17 cellular contexts compared by ENCODE assay signal in genomic region chr2:5982911-5983310, GRCh38.
"Had no signal": no experiment of that assay in that cellular context is flagged by ENCODE, and none has a peak within 500 bp of the region (broad histone marks: within the 10 kb centered on the region; RNA-seq: fewer than 3 reads in every experiment).

No MANE protein-coding gene starts in this region.

- H3K9me3 ChIP-seq: body of pancreas, heart right ventricle, lower lobe of right lung, SK-N-SH, tibial artery had no signal

- H3K4me1 ChIP-seq: lower lobe of right lung, parathyroid adenoma had no signal

- DNase-seq: activated CD4-positive, alpha-beta memory T cell treated with anti-CD3 and anti-CD28 coated beads, Interleukin-2, amount 10 ng/mL, durations not matched to agents 7 days and 5 days; activated CD4-positive, alpha-beta T cell treated with anti-CD3 and anti-CD28 coated beads, Interleukin-2, amount 10 ng/mL, durations not matched to agents 24 days and 14 days; activated effector memory CD4-positive, alpha-beta T cell treated with anti-CD3 and anti-CD28 coated beads, Interleukin-2, amount 50 U/mL, for 16 hours; activated naive CD4-positive, alpha-beta T cell treated with anti-CD3 and anti-CD28 coated beads, Interleukin-2, amount 50 U/mL, for 16 hours; activated naive CD8-positive, alpha-beta T cell treated with anti-CD3 and anti-CD28 coated beads, Interleukin-2, amount 50 U/mL, for 24 hours; activated T-cell treated with anti-CD3 and anti-CD28 coated beads for 4 hours; body of pancreas; heart right ventricle; lower lobe of right lung; mesendoderm; naive B cell; stimulated activated CD4-positive, alpha-beta T cell treated with anti-CD3 and anti-CD28 coated beads, Interleukin-4, amount 100 ng/mL, for 1 hour; stimulated activated naive CD8-positive, alpha-beta T cell treated with anti-CD3 and anti-CD28 coated beads, Interleukin-15, Interleukin-2, amounts not matched to agents 100 U/mL and 50 U/mL, for 24 hours; tibial artery had no signal

- H3K36me3 ChIP-seq: heart right ventricle, lower lobe of right lung, tibial artery had no signal

- H3K27me3 ChIP-seq: body of pancreas had no signal

- H3K4me3 ChIP-seq: body of pancreas, heart right ventricle, lower lobe of right lung, tibial artery had no signal

- H2AFZ ChIP-seq: parathyroid adenoma had no signal

- ATAC-seq: activated naive CD8-positive, alpha-beta T cell treated with anti-CD3 and anti-CD28 coated beads, Interleukin-2, amount 50 U/mL, for 24 hours; body of pancreas; heart right ventricle; left lobe of liver; lower lobe of right lung; stimulated activated naive CD8-positive, alpha-beta T cell treated with anti-CD3 and anti-CD28 coated beads, Interleukin-15, Interleukin-2, amounts not matched to agents 100 U/mL and 50 U/mL, for 24 hours had no signal
